8 cellular contexts compared by ENCODE assay signal in genomic region chr15:90201944-90202375, GRCh38. TPM values are rescaled to one million over a fixed set of nuclear protein-coding genes. Genes with fewer than 3 reads are reported as not detected.
DNase-seq lines count a peak whose midpoint lies in the region; ATAC-seq, FAIRE-seq and TF ChIP-seq lines count a peak whose summit lies in the region.

No MANE protein-coding gene starts in this region.

- FAIRE-seq in GM12891 (lab: Jason Lieb, UNC): no peak

- no peaks in the 10 kb centered on the region for H3K36me3 ChIP-seq in CD8-positive, alpha-beta memory T cell (ENCODE audit: insufficient read depth, low read length)
- no peaks in the 10 kb centered on the region for H3K36me3 ChIP-seq in KOPT-K1 (ENCODE audit: insufficient read depth, low read length)
- H3K36me3 ChIP-seq in naive thymus-derived CD4-positive, alpha-beta T cell (ENCODE audit: control insufficient read depth in 2 of 3, insufficient read depth in 3 of 3, low read length in 3 of 3): no peaks in the 10 kb centered on the region

- H3K4me3 ChIP-seq in CD8-positive, alpha-beta memory T cell (ENCODE audit: low read length): peak overlapping the region; percentile 74
- peak overlapping the region; percentile 98 for H3K4me3 ChIP-seq in coronary artery
- peak overlapping the region; percentile 67 for H3K4me3 ChIP-seq in naive thymus-derived CD4-positive, alpha-beta T cell (ENCODE audit: low read length)

- H3K27ac ChIP-seq in CD8-positive, alpha-beta memory T cell (ENCODE audit: low read depth, low read length): peak overlapping the region; percentile 57
- H3K27ac ChIP-seq in KOPT-K1 (ENCODE audit: low read depth, low read length, poor library complexity, severe bottlenecking): peak overlapping the region; percentile 71
- no peak overlapping the region for H3K27ac ChIP-seq in coronary artery
- peak overlapping the region; percentile 85 for H3K27ac ChIP-seq in naive thymus-derived CD4-positive, alpha-beta T cell (ENCODE audit: low read depth, low read length)

- H3K36me3 Mint-ChIP-seq in CD8-positive, alpha-beta memory T cell: peaks cover 0 to 8% (median 2%) of the 10 kb centered on the region in 3 donors
- H3K36me3 Mint-ChIP-seq in naive thymus-derived CD4-positive, alpha-beta T cell: peaks cover 0 to 3% (median 0%) of the 10 kb centered on the region in 5 donors

- POLR2A ChIA-PET in CD8-positive, alpha-beta memory T cell (lab: Charles Lee): interaction anchor here (0.6 to 3.0 kb wide), 4 partner anchors 31 to 752 kb away, joined by 3 to 39 read pairs (median 6); partner anchors contain the start of genes CIB1, GDPGP1 and NGRN
- POLR2A ChIA-PET in naive thymus-derived CD4-positive, alpha-beta T cell (lab: Charles Lee): interaction anchor here (0.8 to 6.6 kb wide), 14 partner anchors 8 to 103 kb away, joined by 3 to 95 read pairs (median 4); partner anchors contain the start of genes CIB1, GDPGP1, NGRN and TTLL13

- no peak for TF ChIP-seq POLR2A in GM12891 (IDR thresholded peaks at IDR 0.05; ENCODE audit: low read depth, low read length)

- no peak for TF ChIP-seq CTCF in coronary artery (IDR thresholded peaks at IDR 0.05)

- peak overlapping the region in 5 of 8 donors; percentile 43 to 84 (median 65) for H3K27ac Mint-ChIP-seq in CD8-positive, alpha-beta memory T cell
- H3K27ac Mint-ChIP-seq in naive thymus-derived CD4-positive, alpha-beta T cell: peak overlapping the region in 5 of 9 donors; percentile 75 to 88 (median 78)

- H3K4me1 Mint-ChIP-seq in CD8-positive, alpha-beta memory T cell: peaks cover 15 to 30% (median 23%) of the 10 kb centered on the region in 3 donors
- H3K4me1 Mint-ChIP-seq in naive thymus-derived CD4-positive, alpha-beta T cell: peaks cover 21 to 36% (median 26%) of the 10 kb centered on the region in 7 donors

- CTCF ChIA-PET in CD8-positive, alpha-beta memory T cell (lab: Charles Lee): interaction anchor here (1.1 to 2.2 kb wide), 7 partner anchors 9 to 32 kb away, joined by 3 to 9 read pairs (median 3); partner anchors contain the start of genes CIB1 and GDPGP1
- CTCF ChIA-PET in naive thymus-derived CD4-positive, alpha-beta T cell (lab: Charles Lee): interaction anchor here (1.0 to 1.1 kb wide), 2 partner anchors 12 to 29 kb away, joined by 3 read pairs; no protein-coding TSS in a partner anchor

- intact Hi-C loops in naive thymus-derived CD4-positive, alpha-beta T cell (cut with micrococcal nuclease): loop anchor here (1.0 to 5.0 kb wide), 7 partner anchors 11 to 100 kb away; partner anchors contain the start of genes CIB1 (in 1 of the 2), IDH2 (in 1 of the 2) and NGRN (in 1 of the 2)

- DNase-seq in CD8-positive, alpha-beta memory T cell: no peak
- DNase-seq in coronary artery (ENCODE audit: low spot score) (no peak), GM12891 (ENCODE audit: insufficient read length, low spot score) (no peak)
- no peak for DNase-seq in naive thymus-derived CD4-positive, alpha-beta T cell
- DNase-seq in stimulated activated CD8-positive, alpha-beta memory T cell treated with anti-CD3 and anti-CD28 coated beads, Interleukin-4, amount 100 ng/mL, for 48 hours: no peak

- H3K4me3 Mint-ChIP-seq in CD8-positive, alpha-beta memory T cell: peak overlapping the region; percentile 79 to 96 (median 88)
- peak overlapping the region; percentile 81 to 96 (median 88) for H3K4me3 Mint-ChIP-seq in naive thymus-derived CD4-positive, alpha-beta T cell

- no peak for ATAC-seq in naive thymus-derived CD4-positive, alpha-beta T cell
- ATAC-seq in HG03442 (IDR thresholded peaks at IDR 0.05; ENCODE audit: unreplicated experiment): no peak
- no peak for ATAC-seq in HG03025 (IDR thresholded peaks at IDR 0.05; ENCODE audit: low FRiP score, unreplicated experiment)

- peaks cover 24% of the 10 kb centered on the region for H3K4me1 ChIP-seq in CD8-positive, alpha-beta memory T cell (ENCODE audit: insufficient read depth, low read length)
- H3K4me1 ChIP-seq in naive thymus-derived CD4-positive, alpha-beta T cell (ENCODE audit: control insufficient read depth in 2 of 2, insufficient read depth in 2 of 2, low read length in 2 of 2): peaks cover 11 to 23% of the 10 kb centered on the region in 2 donors

- no peaks in the 10 kb centered on the region for H3K27me3 ChIP-seq in CD8-positive, alpha-beta memory T cell (ENCODE audit: insufficient read depth, low read length, poor library complexity, severe bottlenecking)
- no peaks in the 10 kb centered on the region for H3K27me3 ChIP-seq in naive thymus-derived CD4-positive, alpha-beta T cell (ENCODE audit: control insufficient read depth in 2 of 2, insufficient read depth in 2 of 2, low read length in 2 of 2)

- no peaks in the 10 kb centered on the region for H3K9me3 Mint-ChIP-seq in CD8-positive, alpha-beta memory T cell
- peaks cover 0 to 2% (median 0%) of the 10 kb centered on the region in 11 donors for H3K9me3 Mint-ChIP-seq in naive thymus-derived CD4-positive, alpha-beta T cell

- no peaks in the 10 kb centered on the region for H3K9me3 ChIP-seq in CD8-positive, alpha-beta memory T cell (ENCODE audit: low read length)
- H3K9me3 ChIP-seq in KOPT-K1 (ENCODE audit: insufficient read depth, low read length, poor library complexity, severe bottlenecking): no peaks in the 10 kb centered on the region
- no peaks in the 10 kb centered on the region for H3K9me3 ChIP-seq in naive thymus-derived CD4-positive, alpha-beta T cell (ENCODE audit: control insufficient read depth in 2 of 3, low read length in 3 of 3)

- no peaks in the 10 kb centered on the region for H3K27me3 Mint-ChIP-seq in CD8-positive, alpha-beta memory T cell
- peaks cover 0 to 3% (median 0%) of the 10 kb centered on the region in 5 donors for H3K27me3 Mint-ChIP-seq in naive thymus-derived CD4-positive, alpha-beta T cell

TF ChIP-seq in GM12891, 5 proteins besides CTCF, POLR2A, EP300 and RAD21:
- no peak for TF ChIP-seq POLR2AphosphoS5 (IDR thresholded peaks at IDR 0.05; ENCODE audit: low read depth, low read length)
- no peak for TF ChIP-seq TAF1 (IDR thresholded peaks at IDR 0.05; ENCODE audit: low read depth, low read length)

RNA-seq across cellular contexts. Expression of gene SEMA4B, which starts 0.8 kb away (rescaled TPM):
- total RNA-seq in CD8-positive, alpha-beta memory T cell: 1 to 10 TPM; 6.9 to 8.8 TPM
- 10.1 TPM for polyA plus RNA-seq in CD8-positive, alpha-beta memory T cell
- total RNA-seq in naive thymus-derived CD4-positive, alpha-beta T cell: 10 to 100 TPM; 15.9 to 31.0 (median 20.7) TPM
- 10 to 100 TPM in 1 of 2 donors, 1 to 10 TPM in 1; 5.6 to 11.0 TPM for polyA plus RNA-seq in naive thymus-derived CD4-positive, alpha-beta T cell
- 8.2 TPM for polyA plus RNA-seq in GM12891 (2012; ENCODE audit: low read depth, missing spikeins)

RNA-seq across cellular contexts. Expression of gene CIB1, which starts 31.8 kb away (rescaled TPM):
- 100 to 1,000 TPM; 162 to 166 TPM for total RNA-seq in CD8-positive, alpha-beta memory T cell
- polyA plus RNA-seq in CD8-positive, alpha-beta memory T cell: 251 TPM
- 100 to 1,000 TPM in 3 of 5 experiments, 10 to 100 TPM in 2; 76.8 to 149 (median 127) TPM for total RNA-seq in naive thymus-derived CD4-positive, alpha-beta T cell
- 100 to 1,000 TPM; 224 to 229 TPM for polyA plus RNA-seq in naive thymus-derived CD4-positive, alpha-beta T cell
- polyA plus RNA-seq in GM12891 (2012; ENCODE audit: low read depth, missing spikeins): 88.7 TPM

RNA-seq across cellular contexts. Expression of gene GDPGP1, which starts 32.0 kb away (rescaled TPM):
- total RNA-seq in CD8-positive, alpha-beta memory T cell: 10 to 100 TPM; 10.3 to 11.6 TPM
- polyA plus RNA-seq in CD8-positive, alpha-beta memory T cell: 0.85 TPM
- 10 to 100 TPM in 4 of 5 experiments, 1 to 10 TPM in 1; 7.3 to 16.3 (median 14.9) TPM for total RNA-seq in naive thymus-derived CD4-positive, alpha-beta T cell
- polyA plus RNA-seq in naive thymus-derived CD4-positive, alpha-beta T cell: 1 to 10 TPM in 1 of 2 donors, under 1 TPM in 1; 0.61 to 1.2 TPM
- 2.0 TPM for polyA plus RNA-seq in GM12891 (2012; ENCODE audit: low read depth, missing spikeins)

RNA-seq across cellular contexts. Expression of gene TTLL13, which starts 47.4 kb away (rescaled TPM):
- total RNA-seq in CD8-positive, alpha-beta memory T cell: under 1 TPM in 1 of 2 experiments, not detected in 1; 0.80 TPM
- polyA plus RNA-seq in CD8-positive, alpha-beta memory T cell: 0.17 TPM
- total RNA-seq in naive thymus-derived CD4-positive, alpha-beta T cell: 1 to 10 TPM in 1 of 5 experiments, under 1 TPM in 3, not detected in 1; 0.40 to 1.8 (median 0.63) TPM
- not detected for polyA plus RNA-seq in naive thymus-derived CD4-positive, alpha-beta T cell
- polyA plus RNA-seq in GM12891 (2012; ENCODE audit: low read depth, missing spikeins): 0.06 TPM

Comparison
In these comparisons a context has a peak if more than half of its experiments do, and no peak if none do; other contexts are left out.
1. H3K27ac ChIP-seq: peak in CD8-positive, alpha-beta memory T cell (single experiment), KOPT-K1 (single experiment) and naive thymus-derived CD4-positive, alpha-beta T cell (single experiment); none in coronary artery (0 of 2).
2. Peak in every context shown above with its lines, with median percentiles within 50 percentile points of each other: H3K4me3 ChIP-seq.